Comparison of ENCODE assay signal across 13 cellular contexts in genomic region chr17:62572488-62573469, GRCh38. TPM values are rescaled to one million over a fixed set of nuclear protein-coding genes. Genes with fewer than 3 reads are reported as not detected.
DNase-seq lines count a peak whose midpoint lies in the region; ATAC-seq and TF ChIP-seq lines count a peak whose summit lies in the region.
"Had no signal": no experiment of that assay in that cellular context is flagged by ENCODE, and none has a peak within 500 bp of the region (broad histone marks: within the 10 kb centered on the region; RNA-seq: fewer than 3 reads in every experiment).

No MANE protein-coding gene starts in this region.

- peaks cover 6 to 13% (median 7%) of the 10 kb centered on the region in 4 donors for H3K4me1 Mint-ChIP-seq in CD4-positive, CD25-positive, alpha-beta regulatory T cell
- peaks cover 39% of the 10 kb centered on the region for H3K4me1 Mint-ChIP-seq in osteocyte (ENCODE audit: unreplicated experiment)

- TF ChIP-seq CTCF in RWPE2 (IDR thresholded peaks at IDR 0.05; ENCODE audit: poor library complexity, severe bottlenecking) (no peak), osteocyte (IDR thresholded peaks at IDR 0.05) (no peak), transverse colon (IDR thresholded peaks at IDR 0.05) (no peak)

- H3K36me3 Mint-ChIP-seq in CD4-positive, CD25-positive, alpha-beta regulatory T cell, result peaks cover 45% of the 10 kb centered on the region
- peaks cover 34% of the 10 kb centered on the region for H3K36me3 Mint-ChIP-seq in osteocyte (ENCODE audit: unreplicated experiment)

- in situ Hi-C loops in transverse colon (cut with MboI; ENCODE audit: low pct_ligation_motif_present in 1 of 4, low pct_unique_long_range_greater_than_20kb in 1 of 4, low sequenced_read_pairs in 3 of 4), result no loop called here

- H3K27ac Mint-ChIP-seq in CD4-positive, CD25-positive, alpha-beta regulatory T cell, result peak overlapping the region in 2 of 3 donors; percentile 48 to 79
- H3K27ac Mint-ChIP-seq in osteocyte (ENCODE audit: unreplicated experiment), result peak overlapping the region; percentile 99
- H3K27ac Mint-ChIP-seq: T-cell had no signal

- WGBS in transverse colon (ENCODE audit: low coverage in 1 of 2), 2 donors, result 85% methylated on average over 13 of the region's 13 CpGs

- ATAC-seq in CD4-positive, CD25-positive, alpha-beta regulatory T cell (ENCODE audit: low read depth in 2 of 2), result no peak
- no peak for ATAC-seq in RWPE2 (ENCODE audit: low read depth)
- ATAC-seq in GM21723 (IDR thresholded peaks at IDR 0.05; ENCODE audit: unreplicated experiment), result no peak
- ATAC-seq: T-cell had no signal

- H3K4me3 Mint-ChIP-seq in CD4-positive, CD25-positive, alpha-beta regulatory T cell, result no peak overlapping the region
- peak overlapping the region; percentile 60 for H3K4me3 Mint-ChIP-seq in osteocyte (ENCODE audit: unreplicated experiment)
- H3K4me3 Mint-ChIP-seq: T-cell had no signal

- no peak overlapping the region for H3K27ac ChIP-seq in CD4-positive, CD25-positive, alpha-beta regulatory T cell (ENCODE audit: insufficient read depth, low read length, poor library complexity, severe bottlenecking)
- H3K27ac ChIP-seq in RWPE2 (ENCODE audit: poor library complexity, severe bottlenecking), result peak overlapping the region; percentile 51
- H3K27ac ChIP-seq in transverse colon, result peak overlapping the region in 2 of 4 donors; percentile 35 to 46

- TF ChIP-seq POLR2A in transverse colon (IDR thresholded peaks at IDR 0.05), result no peak

- DNase-seq in CD4-positive, CD25-positive, alpha-beta regulatory T cell, result no peak
- no peak for DNase-seq in RWPE2 (ENCODE audit: low spot score)
- peak; percentile 66 to 76 for DNase-seq in dermis microvascular lymphatic vessel endothelial cell (ENCODE audit: low read depth in 2 of 2)
- DNase-seq in osteocyte (ENCODE audit: extremely low spot score, unreplicated experiment), result no peak
- no peak for DNase-seq in NCI-H510A treated with DMSO at 0.1 percent for 48 hours (lab: John Stamatoyannopoulos, UW)
- DNase-seq in transverse colon, result no peak
- no peak for DNase-seq in NCI-H146 (lab: John Stamatoyannopoulos, UW)
- DNase-seq: head of caudate nucleus, midbrain, NCI-H748 treated with DMSO at 0.1 percent for 48 hours, T-cell had no signal

- no peaks in the 10 kb centered on the region for H3K9me3 ChIP-seq in CD4-positive, CD25-positive, alpha-beta regulatory T cell (ENCODE audit: control insufficient read depth in 2 of 2, low read length in 2 of 2)
- H3K9me3 ChIP-seq in RWPE2 (ENCODE audit: severe bottlenecking), result no peaks in the 10 kb centered on the region
- no peaks in the 10 kb centered on the region for H3K9me3 ChIP-seq in transverse colon

- H3K27me3 ChIP-seq in CD4-positive, CD25-positive, alpha-beta regulatory T cell (ENCODE audit: control insufficient read depth, insufficient read depth, low read length), result no peaks in the 10 kb centered on the region
- H3K27me3 ChIP-seq in RWPE2 (ENCODE audit: insufficient read depth, poor library complexity, severe bottlenecking) (no peaks in the 10 kb centered on the region), transverse colon (no peaks in the 10 kb centered on the region)

- no peaks in the 10 kb centered on the region for H3K4me1 ChIP-seq in CD4-positive, CD25-positive, alpha-beta regulatory T cell (ENCODE audit: control insufficient read depth, insufficient read depth, low read length, poor library complexity, severe bottlenecking)
- H3K4me1 ChIP-seq in RWPE2 (ENCODE audit: insufficient read depth, poor library complexity, severe bottlenecking), result peaks cover 10% of the 10 kb centered on the region
- H3K4me1 ChIP-seq in transverse colon, result peaks cover 0 to 7% (median 0%) of the 10 kb centered on the region in 4 donors

- peaks cover 57% of the 10 kb centered on the region for H3K36me3 ChIP-seq in CD4-positive, CD25-positive, alpha-beta regulatory T cell (ENCODE audit: control insufficient read depth, insufficient read depth, low read length)
- H3K36me3 ChIP-seq in RWPE2 (ENCODE audit: low read depth) (peaks cover 62% of the 10 kb centered on the region), transverse colon (peaks cover 0 to 40% (median 9%) of the 10 kb centered on the region in 4 donors)

- H3K4me3 ChIP-seq in CD4-positive, CD25-positive, alpha-beta regulatory T cell (ENCODE audit: low read depth, low read length), result no peak overlapping the region
- no peak overlapping the region for H3K4me3 ChIP-seq in RWPE2 (ENCODE audit: severe bottlenecking)
- H3K4me3 ChIP-seq in transverse colon, result no peak overlapping the region
- H3K4me3 ChIP-seq: skin epidermis had no signal

- intact Hi-C loops in transverse colon (cut with DNase I; ENCODE audit: low total_unique reads), result no loop called here

- TF ChIP-seq EP300 in transverse colon (IDR thresholded peaks at IDR 0.05; ENCODE audit: low read depth), result no peak

- H3K9me3 Mint-ChIP-seq in CD4-positive, CD25-positive, alpha-beta regulatory T cell, result no peaks in the 10 kb centered on the region
- no peaks in the 10 kb centered on the region for H3K9me3 Mint-ChIP-seq in osteocyte (ENCODE audit: unreplicated experiment)
- H3K9me3 Mint-ChIP-seq: T-cell had no signal

- H3K27me3 Mint-ChIP-seq in CD4-positive, CD25-positive, alpha-beta regulatory T cell, result no peaks in the 10 kb centered on the region
- no peaks in the 10 kb centered on the region for H3K27me3 Mint-ChIP-seq in osteocyte (ENCODE audit: unreplicated experiment)
- H3K27me3 Mint-ChIP-seq: T-cell had no signal

RNA-seq across cellular contexts. Expression of gene MRC2, which starts 54.7 kb away (rescaled TPM):
- 10.2 TPM for total RNA-seq in CD4-positive, CD25-positive, alpha-beta regulatory T cell
- polyA plus RNA-seq in CD4-positive, CD25-positive, alpha-beta regulatory T cell, result under 1 TPM; 0.25 to 0.36 (median 0.30) TPM
- 9.2 and 13.9 TPM in 2 replicates for total RNA-seq in dermis microvascular lymphatic vessel endothelial cell
- 418 and 419 TPM in 2 replicates for total RNA-seq in osteocyte
- 10 to 100 TPM in 3 of 4 donors, 1 to 10 TPM in 1; 7.9 to 47.2 (median 14.5) TPM for total RNA-seq in transverse colon

Comparison
In these comparisons a context has a peak if more than half of its experiments do, and no peak if none do; other contexts are left out.
1. DNase-seq: peak in dermis microvascular lymphatic vessel endothelial cell (2 of 2); none in CD4-positive, CD25-positive, alpha-beta regulatory T cell (0 of 3), RWPE2 (single experiment), osteocyte (single experiment), NCI-H510A treated with DMSO at 0.1 percent for 48 hours (single experiment), transverse colon (single experiment) and NCI-H146 (single experiment).